ENCODE assay signal across 14 cellular contexts in the genomic region with DNA sequence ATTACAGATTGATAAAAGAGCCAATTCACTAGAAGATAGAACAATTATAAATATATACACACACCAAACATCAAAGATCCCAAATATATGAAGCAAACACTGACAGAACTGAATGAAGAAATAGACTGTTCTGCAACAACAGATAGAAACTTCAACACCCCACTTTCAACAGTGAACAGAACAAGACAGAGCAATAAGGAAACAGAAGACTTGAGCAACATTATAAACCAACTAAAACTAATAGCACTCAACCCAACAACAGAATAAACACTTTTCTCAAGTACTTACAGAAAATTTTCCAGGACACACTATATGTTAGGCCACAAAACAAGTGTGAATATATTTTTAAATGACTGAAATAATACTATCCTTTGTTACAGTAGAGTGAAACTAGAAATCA.
"Had no signal": no experiment of that assay in that cellular context is flagged by ENCODE, and none has a peak within 500 bp of the region (broad histone marks: within the 10 kb centered on the region; RNA-seq: fewer than 3 reads in every experiment).

No MANE protein-coding gene starts in this region.

- DNase-seq: activated CD4-positive, alpha-beta memory T cell treated with anti-CD3 and anti-CD28 coated beads for 36 hours; activated CD8-positive, alpha-beta memory T cell treated with anti-CD3 and anti-CD28 coated beads, Interleukin-2, amount 10 ng/mL, durations not matched to agents 7 days and 5 days; activated naive CD4-positive, alpha-beta T cell treated with anti-CD3 and anti-CD28 coated beads, Interleukin-2, amount 10 ng/mL, durations not matched to agents 7 days and 5 days; activated T-cell treated with anti-CD3 and anti-CD28 coated beads, Interleukin-2, amount 50 U/mL, for 1 hour; dorsolateral prefrontal cortex; erythroblast; gastrocnemius medialis; heart left ventricle; immature natural killer cell; pancreas; stimulated activated CD4-positive, alpha-beta T cell treated with anti-CD3 and anti-CD28 coated beads, Interleukin-1b, Interleukin-23, amount 100 ng/mL, for 48 hours had no signal

- H3K4me1 Mint-ChIP-seq: immature natural killer cell had no signal

- H3K4me3 Mint-ChIP-seq: activated CD4-positive, alpha-beta memory T cell treated with anti-CD3 and anti-CD28 coated beads for 36 hours; activated CD8-positive, alpha-beta memory T cell treated with anti-CD3 and anti-CD28 coated beads, Interleukin-2, amount 10 ng/mL, durations not matched to agents 7 days and 5 days; activated naive CD4-positive, alpha-beta T cell treated with anti-CD3 and anti-CD28 coated beads, Interleukin-2, amount 10 ng/mL, durations not matched to agents 7 days and 5 days; immature natural killer cell had no signal

- H3K27me3 Mint-ChIP-seq: activated CD8-positive, alpha-beta memory T cell treated with anti-CD3 and anti-CD28 coated beads, Interleukin-2, amount 10 ng/mL, durations not matched to agents 7 days and 5 days; activated naive CD4-positive, alpha-beta T cell treated with anti-CD3 and anti-CD28 coated beads, Interleukin-2, amount 10 ng/mL, durations not matched to agents 7 days and 5 days; naive thymus-derived CD4-positive, alpha-beta T cell had no signal

- ATAC-seq: activated CD8-positive, alpha-beta memory T cell treated with anti-CD3 and anti-CD28 coated beads, Interleukin-2, amount 10 ng/mL, durations not matched to agents 7 days and 5 days; gastrocnemius medialis; heart left ventricle; naive thymus-derived CD4-positive, alpha-beta T cell; pancreas; sciatic nerve had no signal

- H3K27ac Mint-ChIP-seq: activated CD4-positive, alpha-beta memory T cell treated with anti-CD3 and anti-CD28 coated beads for 36 hours; activated CD8-positive, alpha-beta memory T cell treated with anti-CD3 and anti-CD28 coated beads, Interleukin-2, amount 10 ng/mL, durations not matched to agents 7 days and 5 days; activated naive CD4-positive, alpha-beta T cell treated with anti-CD3 and anti-CD28 coated beads, Interleukin-2, amount 10 ng/mL, durations not matched to agents 7 days and 5 days; activated T-helper 2 cell treated with anti-CD3 and anti-CD28 coated beads, Interferon-gamma antibody, Interleukin-2, Interleukin-4, amounts not matched to agents 10 μg/mL and 5 μg/mL and 100 μg/mL, durations not matched to agents 14 hours and 24 hours and 36 hours; immature natural killer cell had no signal
